In the genomic region with DNA sequence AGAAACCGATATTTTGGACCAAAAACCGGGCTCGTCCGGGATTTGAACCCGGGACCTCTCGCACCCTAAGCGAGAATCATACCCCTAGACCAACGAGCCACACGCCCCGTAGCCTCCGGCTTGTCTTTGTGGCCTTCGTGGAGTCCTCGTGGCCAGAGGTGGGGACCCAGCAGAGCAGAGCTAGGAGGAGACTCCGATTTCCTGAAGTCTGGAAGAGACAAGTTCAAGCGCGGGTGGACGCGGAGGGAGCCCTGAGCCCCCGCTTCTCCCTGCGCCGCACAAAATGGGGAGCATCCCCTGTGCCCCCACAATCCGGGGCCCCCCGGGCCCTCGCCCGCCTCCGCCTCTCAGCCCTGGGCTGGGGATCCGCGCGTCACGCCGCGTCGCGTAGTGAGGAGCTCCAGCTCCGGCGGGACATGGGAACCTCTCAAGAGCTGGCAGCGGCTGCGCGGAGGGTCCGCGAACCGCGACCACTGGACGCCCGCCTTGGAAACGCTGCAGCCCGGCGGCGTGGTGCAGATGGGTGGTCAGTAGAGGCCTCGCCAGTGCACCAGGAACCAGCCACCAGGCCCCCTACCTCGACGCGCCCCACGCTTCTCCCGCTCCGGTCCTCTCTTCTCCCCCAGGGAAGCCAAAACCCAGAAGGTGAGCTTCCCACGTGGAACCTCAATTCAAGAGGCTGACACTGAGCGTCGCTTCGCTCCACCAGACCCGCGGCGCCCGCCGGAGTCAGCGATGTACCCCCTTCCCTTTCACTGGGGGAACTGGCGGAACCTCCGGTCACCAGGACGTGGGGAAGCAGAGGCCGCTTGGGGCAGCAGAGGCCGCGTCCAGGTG, we compare ENCODE assay signal across 8 cellular contexts. TPM values are rescaled to one million over a fixed set of nuclear protein-coding genes. Genes with fewer than 3 reads are reported as not detected.
DNase-seq lines count a peak whose midpoint lies in the region; ATAC-seq, FAIRE-seq and TF ChIP-seq lines count a peak whose summit lies in the region.

No MANE protein-coding gene starts in this region.

- POLR2A ChIA-PET in H1 (lab: Charles Lee; ENCODE audit: partially characterized antibody): interaction anchor here (1.0 to 4.5 kb wide), 6 partner anchors 9 to 275 kb away, joined by 3 to 28 read pairs (median 4); no protein-coding TSS in a partner anchor

- no peak overlapping the region for H4K91ac ChIP-seq in H1 (replicated peaks; ENCODE audit: insufficient read length, low read length)

- H3K9me3 ChIP-seq in WERI-Rb-1 (ENCODE audit: severe bottlenecking) (no peaks in the 10 kb centered on the region), H1 (ENCODE audit: insufficient read depth in 2 of 2, low read depth in 1 of 2, low read length in 1 of 2) (no peaks in the 10 kb centered on the region)

- no peak overlapping the region for H2BK15ac ChIP-seq in H1 (ENCODE audit: low read length)

- H2BK20ac ChIP-seq in H1 (ENCODE audit: low read length): no peak overlapping the region

- H3K4me2 ChIP-seq in H1 (ENCODE audit: insufficient read depth in 1 of 2, low read depth in 2 of 2, low read length in 2 of 2): peak overlapping the region; percentile 68 to 87

- H3K27me3 ChIP-seq in WERI-Rb-1 (ENCODE audit: insufficient read depth, low read depth, severe bottlenecking): peaks cover 60% of the 10 kb centered on the region
- peaks cover 0 to 38% (median 25%) of the 10 kb centered on the region in 4 experiments; a peak in 6 of 7 replicates for H3K27me3 ChIP-seq in H1 (replicated peaks in 1 of 4; ENCODE audit: control insufficient read depth in 3 of 4, extremely low read depth in 1 of 4, insufficient read depth in 3 of 4, low read length in 3 of 4)

- H2BK120ac ChIP-seq in H1 (replicated peaks; ENCODE audit: low read depth, low read length): no peak overlapping the region

- peaks cover 19 to 26% (median 25%) of the 10 kb centered on the region in 3 donors for H3K4me1 Mint-ChIP-seq in naive B cell

- 0 out of 2 replicates have a peak overlapping the region, but pooled peaks have one; percentile 36 for H3K18ac ChIP-seq in H1 (ENCODE audit: extremely low read depth, low read length)

- no peaks in the 10 kb centered on the region for H3K79me2 ChIP-seq in H1 (ENCODE audit: control insufficient read depth in 1 of 2, insufficient read depth in 2 of 2, low read length in 2 of 2)

- H3K36me3 Mint-ChIP-seq in naive B cell: peaks cover 0 to 18% of the 10 kb centered on the region in 2 donors

- DNase-seq in AG10803 (ENCODE audit: low read depth) (peak; percentile 46), HCEC 1CT (peak; percentile 54), WERI-Rb-1 (peak; percentile 48), H1 (ENCODE audit: low read depth in 1 of 2, low spot score in 2 of 2) (peak in 1 of 2 experiments; percentile 99), naive B cell (no peak), HTR-8/SVneo (ENCODE audit: insufficient read length, low spot score) (no peak), NCI-H446 treated with DMSO at 0.1 percent for 48 hours (lab: John Stamatoyannopoulos, UW) (no peak)

- no peaks in the 10 kb centered on the region for H4K20me1 ChIP-seq in H1 (replicated peaks in 1 of 2; ENCODE audit: control insufficient read depth in 1 of 2, insufficient read depth in 2 of 2, low read length in 2 of 2)

- H2AK5ac ChIP-seq in H1 (ENCODE audit: low read depth, low read length): no peak overlapping the region

- H3K36me3 ChIP-seq in WERI-Rb-1 (no peaks in the 10 kb centered on the region), H1 (ENCODE audit: control insufficient read depth in 2 of 4, insufficient read depth in 4 of 4, low read length in 3 of 4) (no peaks in the 10 kb centered on the region)

- no peak overlapping the region for H3K4ac ChIP-seq in H1 (replicated peaks; ENCODE audit: insufficient read length, low read depth, low read length)

- no peak overlapping the region for H3K23ac ChIP-seq in H1 (ENCODE audit: insufficient read length)

- H3K14ac ChIP-seq in H1 (ENCODE audit: insufficient read length): no peak overlapping the region

- FAIRE-seq in H1 (lab: Jason Lieb, UNC) (no peak), HTR-8/SVneo (lab: Jason Lieb, UNC) (no peak)

- H3K56ac ChIP-seq in H1 (replicated peaks; ENCODE audit: insufficient read length, low read depth, low read length): no peak overlapping the region

- no peak overlapping the region for H2BK12ac ChIP-seq in H1 (ENCODE audit: low read depth, low read length)

- peaks cover 0 to 18% (median 7%) of the 10 kb centered on the region in 7 donors for H3K9me3 Mint-ChIP-seq in naive B cell

- peak in 1 of 2 experiments; percentile 12; a peak in 1 of 4 replicates for TF ChIP-seq RAD21 in H1 (IDR thresholded peaks at IDR 0.05 in 1 of 2, conservative IDR thresholded peaks at IDR 0.05 in 1 of 2; ENCODE audit: low read depth in 2 of 2, low read length in 2 of 2)

- peak; percentile 55 to 56 for ATAC-seq in naive B cell (ENCODE audit: low read depth in 2 of 2)
- ATAC-seq in GM21786 (IDR thresholded peaks at IDR 0.05; ENCODE audit: unreplicated experiment): no peak

- H3K27ac Mint-ChIP-seq in naive B cell: peak overlapping the region in 3 of 6 donors; percentile 45 to 96 (median 79)

- CTCF ChIA-PET in H1 (lab: Charles Lee; ENCODE audit: partially characterized antibody): interaction anchor here (0.7 to 4.8 kb wide), 12 partner anchors 9 to 124 kb away, joined by 3 to 35 read pairs (median 4); partner anchors contain the start of gene ZNF213

- no peaks in the 10 kb centered on the region; a peak in 2 of 7 replicates for H3K4me1 ChIP-seq in H1 (replicated peaks in 1 of 4; ENCODE audit: control insufficient read depth in 3 of 4, insufficient read depth in 4 of 4, low read length in 3 of 4)

- H4K8ac ChIP-seq in H1 (ENCODE audit: extremely low read depth, insufficient read depth, low read length): no peak overlapping the region; the same call in 1 of the 2 replicates

- WGBS in H1 (ENCODE audit: extremely low coverage in 1 of 2, insufficient coverage in 1 of 2, insufficient read length in 1 of 2, insufficient replicate concordance in 2 of 2, low coverage in 1 of 2, low lambda C conversion rate in 2 of 2, missing lambda C conversion rate in 1 of 2), 2 experiments: 2% methylated on average over 50 of the region's 72 CpGs; no CpG with 5 or more reads in 1 of the 2 experiments

- H4K5ac ChIP-seq in H1 (ENCODE audit: insufficient read length, low read depth, low read length): no peak overlapping the region

- peak overlapping the region in 1 of 4 experiments; percentile 8; a peak in 1 of 7 replicates for H3K9ac ChIP-seq in H1 (replicated peaks in 1 of 4; ENCODE audit: extremely low read depth in 1 of 4, low read depth in 3 of 4, low read length in 3 of 4)

- TF ChIP-seq EP300 in H1 (IDR thresholded peaks at IDR 0.05; ENCODE audit: borderline replicate concordance in 1 of 2, low read depth in 2 of 2, low read length in 2 of 2): no peak

- TF ChIP-seq CTCF in AG10803 (conservative IDR thresholded peaks at IDR 0.05; ENCODE audit: low read length) (peak; percentile 26), WERI-Rb-1 (IDR thresholded peaks at IDR 0.05; ENCODE audit: low read depth, low read length) (peak; percentile 50), H1 (IDR thresholded peaks at IDR 0.05; ENCODE audit: control extremely low read depth in 1 of 3, insufficient read depth in 1 of 3, low read depth in 1 of 3, low read length in 3 of 3) (peak; percentile 13 to 41 (median 38); a peak in 3 of 4 replicates)

- peak overlapping the region; percentile 58 for H3K4me3 ChIP-seq in AG10803 (ENCODE audit: low read length)
- H3K4me3 ChIP-seq in WERI-Rb-1 (ENCODE audit: low read depth, low read length): peak overlapping the region; percentile 56
- H3K4me3 ChIP-seq in H1 (ENCODE audit: extremely low read depth in 1 of 4, insufficient read depth in 2 of 4, low read depth in 3 of 4, low read length in 4 of 4): peak overlapping the region; percentile 48 to 85 (median 82)

- H3K27ac ChIP-seq in WERI-Rb-1 (no peak overlapping the region), H1 (ENCODE audit: low read depth, low read length) (no peak overlapping the region)

- no peaks in the 10 kb centered on the region for H3K79me1 ChIP-seq in H1 (ENCODE audit: low read depth, low read length)

- TF ChIP-seq POLR2A in H1 (IDR thresholded peaks at IDR 0.05; ENCODE audit: control extremely low read depth in 1 of 2, low read depth in 2 of 2, low read length in 2 of 2): no peak

- H3K23me2 ChIP-seq in H1 (ENCODE audit: low read depth, low read length): peaks cover 13% of the 10 kb centered on the region; the same call in 1 of the 2 replicates

- no peak overlapping the region for H2BK5ac ChIP-seq in H1 (ENCODE audit: low read depth, low read length)

- H3K4me3 Mint-ChIP-seq in naive B cell: peak overlapping the region; percentile 64 to 90 (median 76)

- peaks cover 78 to 93% (median 83%) of the 10 kb centered on the region in 3 donors for H3K27me3 Mint-ChIP-seq in naive B cell

- H2AFZ ChIP-seq in H1 (ENCODE audit: low read length): peak overlapping the region; percentile 76; the same call in 1 of the 2 replicates

RNA-seq across cellular contexts. Expression of gene OR1F1, which starts 5.2 kb away (rescaled TPM):
- 0.48 and 0.52 TPM in 2 replicates for total RNA-seq in H1 (2021; fragmentation: NEBNext Ultra II Directional; extraction: Animal tissue kit (Norgen Biotek cat#: 25700))
- 0.93 and 1.2 TPM in 2 replicates for polyA plus RNA-seq in H1 (2011; rRNA removed)
- polyA plus RNA-seq in H1 (2011; cell fraction: cytosol; rRNA removed): 0.40 TPM
- 0.87 TPM for polyA plus RNA-seq in H1 (2011; cell fraction: nucleus; rRNA removed)
- 0.40 to 0.48 TPM (median 0.42 TPM) in 3 of 4 replicates, not detected in the other for polyA plus RNA-seq in H1 (2012, experiment 1 of 2)
- polyA plus RNA-seq in H1 (2012, experiment 2 of 2): not detected
- 0.41 TPM for polyA plus RNA-seq in H1 (2013, experiment 1 of 2)
- 0.35 TPM for polyA plus RNA-seq in H1 (2013, experiment 2 of 2)
- polyA minus RNA-seq in H1 (2011; rRNA and poly(A)+ RNA removed): 0.82 and 2.6 TPM in 2 replicates
- not detected for polyA minus RNA-seq in H1 (2011; cell fraction: cytosol; rRNA and poly(A)+ RNA removed)
- polyA minus RNA-seq in H1 (2011; cell fraction: nucleus; rRNA and poly(A)+ RNA removed): not detected
- polyA plus RNA-seq in naive B cell (ENCODE audit: low read depth in 6 of 6): not detected

RNA-seq across cellular contexts. Expression of gene ZNF213, which starts 48.0 kb away (rescaled TPM):
- 6.9 and 7.3 TPM in 2 replicates for total RNA-seq in H1 (2021; fragmentation: NEBNext Ultra II Directional; extraction: Animal tissue kit (Norgen Biotek cat#: 25700))
- polyA plus RNA-seq in H1 (2011; rRNA removed) (1.6 and 3.8 TPM in 2 replicates), naive B cell (ENCODE audit: low read depth in 6 of 6) (1 to 10 TPM in 4 of 6 donors, under 1 TPM in 1, not detected in 1; 0.38 to 2.7 (median 1.6) TPM)
- polyA plus RNA-seq in H1 (2011; cell fraction: cytosol; rRNA removed): 1.6 TPM
- polyA plus RNA-seq in H1 (2011; cell fraction: nucleus; rRNA removed): 3.9 TPM
- 6.0 to 8.4 TPM (median 8.4 TPM) in 4 replicates for polyA plus RNA-seq in H1 (2012, experiment 1 of 2)
- polyA plus RNA-seq in H1 (2012, experiment 2 of 2): 7.1 TPM
- 6.2 TPM for polyA plus RNA-seq in H1 (2013, experiment 1 of 2)
- 6.1 TPM for polyA plus RNA-seq in H1 (2013, experiment 2 of 2)
- polyA minus RNA-seq in H1 (2011; rRNA and poly(A)+ RNA removed): 1.2 and 1.4 TPM in 2 replicates
- polyA minus RNA-seq in H1 (2011; cell fraction: cytosol; rRNA and poly(A)+ RNA removed): 4.2 TPM
- polyA minus RNA-seq in H1 (2011; cell fraction: nucleus; rRNA and poly(A)+ RNA removed): 3.9 TPM

RNA-seq across cellular contexts. Expression of gene ZNF200, which starts 52.1 kb away (rescaled TPM):
- 7.5 and 9.9 TPM in 2 replicates for total RNA-seq in H1 (2021; fragmentation: NEBNext Ultra II Directional; extraction: Animal tissue kit (Norgen Biotek cat#: 25700))
- 2.7 and 3.0 TPM in 2 replicates for polyA plus RNA-seq in H1 (2011; rRNA removed)
- 4.1 TPM for polyA plus RNA-seq in H1 (2011; cell fraction: cytosol; rRNA removed)
- 3.2 TPM for polyA plus RNA-seq in H1 (2011; cell fraction: nucleus; rRNA removed)
- polyA plus RNA-seq in H1 (2012, experiment 1 of 2): 5.5 to 7.8 TPM (median 6.5 TPM) in 4 replicates
- 1.4 TPM for polyA plus RNA-seq in H1 (2012, experiment 2 of 2)
- polyA plus RNA-seq in H1 (2013, experiment 1 of 2): 5.8 TPM
- 5.3 TPM for polyA plus RNA-seq in H1 (2013, experiment 2 of 2)
- 6.7 and 8.4 TPM in 2 replicates for polyA minus RNA-seq in H1 (2011; rRNA and poly(A)+ RNA removed)
- 4.0 TPM for polyA minus RNA-seq in H1 (2011; cell fraction: cytosol; rRNA and poly(A)+ RNA removed)
- polyA minus RNA-seq in H1 (2011; cell fraction: nucleus; rRNA and poly(A)+ RNA removed): 11.2 TPM
- polyA plus RNA-seq in naive B cell (ENCODE audit: low read depth in 6 of 6): 10 to 100 TPM in 4 of 6 donors, 1 to 10 TPM in 2; 5.4 to 13.8 (median 11.0) TPM

Comparison
In these comparisons a context has a peak if more than half of its experiments do, and no peak if none do; other contexts are left out.
1. DNase-seq: peak in AG10803 (single experiment), HCEC 1CT (single experiment) and WERI-Rb-1 (single experiment); none in naive B cell (single experiment), HTR-8/SVneo (single experiment) and NCI-H446 treated with DMSO at 0.1 percent for 48 hours (single experiment).
2. Peak in every context shown above with its lines, with median percentiles within 50 percentile points of each other: H3K4me3 ChIP-seq and CTCF ChIP-seq.